Comparison of ENCODE assay signal across 9 cellular contexts in the genomic region with DNA sequence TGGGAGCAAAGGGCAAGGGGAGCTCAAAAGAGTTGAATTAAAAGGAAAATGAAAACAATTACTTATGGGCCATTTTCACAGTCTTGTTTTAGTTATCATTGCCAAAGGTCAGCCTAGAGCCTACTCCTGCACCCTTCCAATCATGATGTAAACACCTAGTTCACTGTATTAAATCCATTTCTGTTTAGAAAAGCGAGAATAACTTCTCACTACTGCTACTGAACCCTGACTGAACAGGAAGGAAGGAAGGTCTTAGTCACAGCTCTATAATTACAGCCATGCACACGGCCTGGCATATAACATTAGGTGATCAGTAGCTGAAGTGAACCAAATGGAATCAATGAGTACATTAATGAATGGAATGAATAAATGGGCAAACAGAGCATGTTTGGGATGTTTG.
A peak's percentile ranks its signal among the peaks of the same experiment; 100 is the strongest.
DNase-seq lines count a peak whose midpoint lies in the region; ATAC-seq and TF ChIP-seq lines count a peak whose summit lies in the region.
"Had no signal": no experiment of that assay in that cellular context is flagged by ENCODE, and none has a peak within 500 bp of the region (broad histone marks: within the 10 kb centered on the region; RNA-seq: fewer than 3 reads in every experiment).

No MANE protein-coding gene starts in this region.

- H3K4me3 ChIP-seq in RWPE2 (ENCODE audit: severe bottlenecking) (no peak overlapping the region), stomach (no peak overlapping the region)

- CTCF ChIA-PET in activated naive CD4-positive, alpha-beta T cell treated with anti-CD3 and anti-CD28 coated beads, Interleukin-2, amount 10 ng/mL, durations not matched to agents 7 days and 5 days (lab: Charles Lee), result interaction anchor here (1.3 to 1.7 kb wide), 4 partner anchors 15 to 114 kb away, joined by 4 to 6 read pairs (median 4); no protein-coding TSS in a partner anchor

- intact Hi-C loops in stomach (cut with DNase I; ENCODE audit: low total_unique reads), result no loop called here

- no peak for DNase-seq in activated naive CD4-positive, alpha-beta T cell treated with anti-CD3 and anti-CD28 coated beads, Interleukin-2, amount 50 U/mL, for 72 hours (ENCODE audit: low spot score in 2 of 2)
- DNase-seq in activated naive CD4-positive, alpha-beta T cell treated with anti-CD3 and anti-CD28 coated beads, Interleukin-2, amount 10 ng/mL, durations not matched to agents 7 days and 5 days, result no peak
- DNase-seq in RWPE2 (ENCODE audit: low spot score) (no peak), stomach (no peak), NCI-H510A (lab: John Stamatoyannopoulos, UW) (no peak), H4 (ENCODE audit: low spot score) (no peak), nephron progenitor cell (no peak)
- DNase-seq: NCI-H1436 had no signal

- H3K4me1 Mint-ChIP-seq in activated naive CD4-positive, alpha-beta T cell treated with anti-CD3 and anti-CD28 coated beads, Interleukin-2, amount 10 ng/mL, durations not matched to agents 7 days and 5 days, result peaks cover 22% of the 10 kb centered on the region
- H3K4me1 Mint-ChIP-seq in nephron progenitor cell, result peaks cover 3% of the 10 kb centered on the region

- no peak for TF ChIP-seq CTCF in RWPE2 (IDR thresholded peaks at IDR 0.05; ENCODE audit: poor library complexity, severe bottlenecking)
- TF ChIP-seq CTCF in stomach (IDR thresholded peaks at IDR 0.05), result no peak
- no peak for TF ChIP-seq CTCF in nephron progenitor cell (IDR thresholded peaks at IDR 0.05)

- H3K9me3 Mint-ChIP-seq in activated naive CD4-positive, alpha-beta T cell treated with anti-CD3 and anti-CD28 coated beads, Interleukin-2, amount 50 U/mL, for 72 hours, result peaks cover 4 to 13% of the 10 kb centered on the region in 2 donors
- no peaks in the 10 kb centered on the region for H3K9me3 Mint-ChIP-seq in activated naive CD4-positive, alpha-beta T cell treated with anti-CD3 and anti-CD28 coated beads, Interleukin-2, amount 10 ng/mL, durations not matched to agents 7 days and 5 days
- H3K9me3 Mint-ChIP-seq in nephron progenitor cell, result peaks cover 7% of the 10 kb centered on the region

- peak overlapping the region; percentile 79 for H3K27ac ChIP-seq in RWPE2 (ENCODE audit: poor library complexity, severe bottlenecking)
- peak overlapping the region in 3 of 5 donors; percentile 26 to 54 (median 36) for H3K27ac ChIP-seq in stomach

- H3K9me3 ChIP-seq in RWPE2 (ENCODE audit: severe bottlenecking) (no peaks in the 10 kb centered on the region), stomach (no peaks in the 10 kb centered on the region)

- H3K27me3 Mint-ChIP-seq in activated naive CD4-positive, alpha-beta T cell treated with anti-CD3 and anti-CD28 coated beads, Interleukin-2, amount 10 ng/mL, durations not matched to agents 7 days and 5 days, result no peaks in the 10 kb centered on the region
- H3K27me3 Mint-ChIP-seq in nephron progenitor cell (ENCODE audit: low read depth, poor library complexity), result peaks cover 12% of the 10 kb centered on the region

- peaks cover 19 to 33% of the 10 kb centered on the region in 2 donors for H3K36me3 Mint-ChIP-seq in activated naive CD4-positive, alpha-beta T cell treated with anti-CD3 and anti-CD28 coated beads, Interleukin-2, amount 50 U/mL, for 72 hours
- H3K36me3 Mint-ChIP-seq in activated naive CD4-positive, alpha-beta T cell treated with anti-CD3 and anti-CD28 coated beads, Interleukin-2, amount 10 ng/mL, durations not matched to agents 7 days and 5 days, result no peaks in the 10 kb centered on the region
- H3K36me3 Mint-ChIP-seq in nephron progenitor cell (ENCODE audit: low read depth), result peaks cover 5% of the 10 kb centered on the region

- peak; percentile 81 to 84 for ATAC-seq in activated naive CD4-positive, alpha-beta T cell treated with anti-CD3 and anti-CD28 coated beads, Interleukin-2, amount 50 U/mL, for 72 hours
- ATAC-seq in HG02870 (IDR thresholded peaks at IDR 0.05; ENCODE audit: unreplicated experiment), result peak; percentile 54
- ATAC-seq in RWPE2 (ENCODE audit: low read depth), result no peak

- TF ChIP-seq EP300 in stomach (IDR thresholded peaks at IDR 0.05), result no peak

- peak overlapping the region; percentile 86 to 97 for H3K27ac Mint-ChIP-seq in activated naive CD4-positive, alpha-beta T cell treated with anti-CD3 and anti-CD28 coated beads, Interleukin-2, amount 50 U/mL, for 72 hours
- H3K27ac Mint-ChIP-seq in activated naive CD4-positive, alpha-beta T cell treated with anti-CD3 and anti-CD28 coated beads, Interleukin-2, amount 10 ng/mL, durations not matched to agents 7 days and 5 days, result no peak overlapping the region
- no peak overlapping the region for H3K27ac Mint-ChIP-seq in nephron progenitor cell

- H3K4me3 Mint-ChIP-seq in activated naive CD4-positive, alpha-beta T cell treated with anti-CD3 and anti-CD28 coated beads, Interleukin-2, amount 10 ng/mL, durations not matched to agents 7 days and 5 days, result no peak overlapping the region
- no peak overlapping the region for H3K4me3 Mint-ChIP-seq in nephron progenitor cell

- TF ChIP-seq POLR2A in stomach (IDR thresholded peaks at IDR 0.05), result no peak

- WGBS in stomach, 5 donors, result 18 to 33% (median 23%) methylated on average over 2 of the region's 2 CpGs

- H3K4me1 ChIP-seq in RWPE2 (ENCODE audit: insufficient read depth, poor library complexity, severe bottlenecking) (peaks cover 26% of the 10 kb centered on the region), stomach (peaks cover 9 to 62% (median 25%) of the 10 kb centered on the region in 4 donors)

- H3K27me3 ChIP-seq in RWPE2 (ENCODE audit: insufficient read depth, poor library complexity, severe bottlenecking) (no peaks in the 10 kb centered on the region), stomach (no peaks in the 10 kb centered on the region)

- no peaks in the 10 kb centered on the region for H3K36me3 ChIP-seq in RWPE2 (ENCODE audit: low read depth)
- no peaks in the 10 kb centered on the region for H3K36me3 ChIP-seq in stomach

Comparison
In these comparisons a context has a peak if more than half of its experiments do, and no peak if none do; other contexts are left out.
1. H3K27ac Mint-ChIP-seq: peak in activated naive CD4-positive, alpha-beta T cell treated with anti-CD3 and anti-CD28 coated beads, Interleukin-2, amount 50 U/mL, for 72 hours (2 of 2); none in activated naive CD4-positive, alpha-beta T cell treated with anti-CD3 and anti-CD28 coated beads, Interleukin-2, amount 10 ng/mL, durations not matched to agents 7 days and 5 days (single experiment) and nephron progenitor cell (single experiment).